10 cellular contexts compared by ENCODE assay signal in the genomic region with DNA sequence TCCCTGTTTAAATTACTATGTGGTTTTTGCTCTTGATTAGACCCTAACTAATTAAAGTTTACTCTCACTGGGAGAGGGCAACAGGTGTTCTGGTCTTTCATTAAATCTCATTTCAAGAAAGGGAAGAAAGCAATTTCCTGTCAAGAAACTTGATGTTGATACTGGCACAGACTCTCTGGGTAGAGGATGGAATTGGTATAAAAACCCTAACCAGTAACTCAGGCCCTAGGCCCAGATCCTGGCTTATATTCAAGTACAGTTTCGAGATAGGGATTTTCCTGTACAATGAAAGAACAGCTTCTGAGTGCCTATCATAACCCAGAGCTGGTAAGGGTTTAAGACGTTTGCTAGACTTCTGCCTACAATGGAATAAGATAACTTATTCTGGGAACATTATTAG.
DNase-seq lines count a peak whose midpoint lies in the region; ATAC-seq and TF ChIP-seq lines count a peak whose summit lies in the region.
"Had no signal": no experiment of that assay in that cellular context is flagged by ENCODE, and none has a peak within 500 bp of the region (broad histone marks: within the 10 kb centered on the region; RNA-seq: fewer than 3 reads in every experiment).

No MANE protein-coding gene starts in this region.

- peaks cover 9 to 15% (median 9%) of the 10 kb centered on the region in 3 donors for H3K36me3 Mint-ChIP-seq in CD8-positive, alpha-beta memory T cell
- H3K36me3 Mint-ChIP-seq in chondrocyte (ENCODE audit: low read depth) = peaks cover 13% of the 10 kb centered on the region

- H3K4me1 ChIP-seq in CD8-positive, alpha-beta memory T cell (ENCODE audit: insufficient read depth, low read length) = peaks cover 13% of the 10 kb centered on the region

- no peaks in the 10 kb centered on the region for H3K9me3 Mint-ChIP-seq in CD8-positive, alpha-beta memory T cell
- peaks cover 6% of the 10 kb centered on the region for H3K9me3 Mint-ChIP-seq in chondrocyte (ENCODE audit: low read depth)
- H3K9me3 Mint-ChIP-seq: HFFc6 had no signal

- DNase-seq in CD8-positive, alpha-beta memory T cell = no peak
- no peak for DNase-seq in chondrocyte (ENCODE audit: low spot score)
- DNase-seq in NCI-H1417 (lab: John Stamatoyannopoulos, UW) = no peak
- DNase-seq in stimulated activated CD8-positive, alpha-beta memory T cell treated with anti-CD3 and anti-CD28 coated beads, Interleukin-4, amount 100 ng/mL, for 48 hours = no peak
- no peak for DNase-seq in NCI-H526 treated with DMSO at 0.1 percent for 48 hours (lab: John Stamatoyannopoulos, UW)
- DNase-seq in NCI-H2029 treated with DMSO at 0.1 percent for 48 hours (lab: John Stamatoyannopoulos, UW) = no peak
- DNase-seq: HFFc6; NK-92 treated with Interleukin-12 subunit alpha and Interleukin-12 subunit beta, amount 100 ng/mL, for 24 hours had no signal

- H3K4me3 ChIP-seq in CD8-positive, alpha-beta memory T cell (ENCODE audit: low read length) = peak overlapping the region; percentile 13

- no peaks in the 10 kb centered on the region for H3K27me3 Mint-ChIP-seq in CD8-positive, alpha-beta memory T cell
- no peaks in the 10 kb centered on the region for H3K27me3 Mint-ChIP-seq in chondrocyte (ENCODE audit: low read depth)

- H3K36me3 ChIP-seq in CD8-positive, alpha-beta memory T cell (ENCODE audit: insufficient read depth, low read length) = no peaks in the 10 kb centered on the region

- peak overlapping the region; percentile 42 to 76 (median 62) for H3K4me3 Mint-ChIP-seq in CD8-positive, alpha-beta memory T cell
- no peak overlapping the region for H3K4me3 Mint-ChIP-seq in chondrocyte (ENCODE audit: unreplicated experiment)

- CTCF ChIA-PET in CD8-positive, alpha-beta memory T cell (lab: Charles Lee) = interaction anchor here (1.5 kb wide), 1 partner anchor 651 kb away, joined by 3 read pairs; no protein-coding TSS in a partner anchor

- H3K4me1 Mint-ChIP-seq in CD8-positive, alpha-beta memory T cell = peaks cover 24 to 27% (median 26%) of the 10 kb centered on the region in 3 donors
- peaks cover 24% of the 10 kb centered on the region for H3K4me1 Mint-ChIP-seq in chondrocyte (ENCODE audit: low read depth)

- peak overlapping the region; percentile 34 to 93 (median 84) for H3K27ac Mint-ChIP-seq in CD8-positive, alpha-beta memory T cell
- H3K27ac Mint-ChIP-seq in chondrocyte (ENCODE audit: unreplicated experiment) = peak overlapping the region; percentile 62
- H3K27ac Mint-ChIP-seq: HFFc6 had no signal

- POLR2A ChIA-PET in CD8-positive, alpha-beta memory T cell (lab: Charles Lee) = no interaction called here

- peak; percentile 25 for ATAC-seq in GM21367 (IDR thresholded peaks at IDR 0.05; ENCODE audit: unreplicated experiment)
- ATAC-seq in HG03280 (IDR thresholded peaks at IDR 0.05; ENCODE audit: unreplicated experiment) = peak; percentile 27

- no peaks in the 10 kb centered on the region for H3K9me3 ChIP-seq in CD8-positive, alpha-beta memory T cell (ENCODE audit: low read length)

- H3K27ac ChIP-seq in CD8-positive, alpha-beta memory T cell (ENCODE audit: low read depth, low read length) = no peak overlapping the region

- TF ChIP-seq CTCF in chondrocyte (IDR thresholded peaks at IDR 0.05) = no peak

- H3K27me3 ChIP-seq in CD8-positive, alpha-beta memory T cell (ENCODE audit: insufficient read depth, low read length, poor library complexity, severe bottlenecking) = no peaks in the 10 kb centered on the region
